ENCODE assay signal across 9 cellular contexts in the genomic region with DNA sequence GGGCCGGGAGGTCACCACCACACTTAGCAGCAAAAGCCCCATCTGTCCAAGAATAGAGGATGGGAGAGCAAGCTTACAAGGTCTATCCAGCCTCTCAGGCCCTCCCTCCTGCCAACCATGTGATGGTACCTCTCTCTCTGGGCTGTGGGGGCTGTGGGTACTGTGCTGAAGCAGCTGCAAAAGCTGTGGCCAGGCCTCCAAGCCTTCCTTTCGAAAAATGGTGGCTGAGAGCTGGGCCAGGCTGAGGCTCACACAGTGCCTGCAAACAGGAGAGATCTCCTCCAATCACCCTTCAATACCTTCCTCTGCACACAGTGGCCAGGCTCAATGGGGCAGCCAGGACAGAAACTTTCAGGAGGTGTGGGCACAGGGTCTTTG. TPM values are rescaled to one million over a fixed set of nuclear protein-coding genes. Genes with fewer than 3 reads are reported as not detected.
DNase-seq lines count a peak whose midpoint lies in the region; ATAC-seq and TF ChIP-seq lines count a peak whose summit lies in the region.
"Had no signal": no experiment of that assay in that cellular context is flagged by ENCODE, and none has a peak within 500 bp of the region (broad histone marks: within the 10 kb centered on the region; RNA-seq: fewer than 3 reads in every experiment).

No MANE protein-coding gene starts in this region.

- no peak for TF ChIP-seq POLR2A in testis (IDR thresholded peaks at IDR 0.05)

- no peak overlapping the region for H2AFZ ChIP-seq in Karpas-422 (ENCODE audit: low read length)

- no peaks in the 10 kb centered on the region for H3K9me3 Mint-ChIP-seq in natural killer cell treated with Interleukin-12 subunit alpha and Interleukin-12 subunit beta and Interleukin-15 and Interleukin-18, amount 100 ng/mL, for 72 hours

- H3K27ac ChIP-seq in BLaER1 treated with 17β-estradiol and CSF1 and Interleukin-3, amounts not matched to agents 10 nM and 100 nM, result peak overlapping the region in 8 of 11 experiments; percentile 14 to 93 (median 84); a peak in 11 of 22 replicates
- H3K27ac ChIP-seq in Karpas-422 (ENCODE audit: low read length) (peak overlapping the region; percentile 44; the same call in 1 of the 2 replicates), testis (peak overlapping the region in 1 of 2 donors; percentile 44)

- peaks cover 31 to 49% (median 38%) of the 10 kb centered on the region in 10 experiments for H3K4me1 ChIP-seq in BLaER1 treated with 17β-estradiol and CSF1 and Interleukin-3, amounts not matched to agents 10 nM and 100 nM
- H3K4me1 ChIP-seq in Karpas-422 (ENCODE audit: low read length) (peaks cover 26% of the 10 kb centered on the region), testis (peaks cover 9% of the 10 kb centered on the region)

- H3K4me3 ChIP-seq in BLaER1 treated with 17β-estradiol and CSF1 and Interleukin-3, amounts not matched to agents 10 nM and 100 nM, result peak overlapping the region; percentile 64 to 92 (median 79); a peak in 19 of 20 replicates
- H3K4me3 ChIP-seq in Karpas-422 (ENCODE audit: low read length) (peak overlapping the region; percentile 72), choroid plexus epithelial cell (ENCODE audit: low read depth, low read length) (peak overlapping the region; percentile 81), testis (no peak overlapping the region)

- peaks cover 26 to 28% of the 10 kb centered on the region in 2 donors for H3K4me1 Mint-ChIP-seq in natural killer cell treated with Interleukin-12 subunit alpha and Interleukin-12 subunit beta and Interleukin-15 and Interleukin-18, amount 100 ng/mL, for 72 hours (ENCODE audit: low read depth in 2 of 2)

- H4K20me1 ChIP-seq in BLaER1 treated with 17β-estradiol and CSF1 and Interleukin-3, amounts not matched to agents 10 nM and 100 nM, result peaks cover 0 to 62% (median 16%) of the 10 kb centered on the region in 11 experiments; a peak in 14 of 22 replicates
- no peaks in the 10 kb centered on the region for H4K20me1 ChIP-seq in Karpas-422 (ENCODE audit: insufficient read depth, low read depth, low read length)

- peaks cover 53 to 79% (median 73%) of the 10 kb centered on the region in 11 experiments for H3K36me3 ChIP-seq in BLaER1 treated with 17β-estradiol and CSF1 and Interleukin-3, amounts not matched to agents 10 nM and 100 nM
- H3K36me3 ChIP-seq in Karpas-422 (ENCODE audit: insufficient read depth, low read length) (peaks cover 32% of the 10 kb centered on the region), testis (ENCODE audit: low read depth, missing control alignments) (no peaks in the 10 kb centered on the region)

- peak overlapping the region; percentile 75 to 95 (median 83); a peak in 21 of 22 replicates for H3K9ac ChIP-seq in BLaER1 treated with 17β-estradiol and CSF1 and Interleukin-3, amounts not matched to agents 10 nM and 100 nM
- peak overlapping the region; percentile 82 for H3K9ac ChIP-seq in Karpas-422 (ENCODE audit: low read length)

- H3K27me3 Mint-ChIP-seq in natural killer cell treated with Interleukin-12 subunit alpha and Interleukin-12 subunit beta and Interleukin-15 and Interleukin-18, amount 100 ng/mL, for 72 hours, result no peaks in the 10 kb centered on the region

- H3K9me2 ChIP-seq in Karpas-422 (replicated peaks; ENCODE audit: insufficient read depth, low read length), result no peaks in the 10 kb centered on the region

- intact Hi-C loops in testis (cut with DNase I; ENCODE audit: low total_unique reads), result no loop called here

- H3K27ac Mint-ChIP-seq in natural killer cell treated with Interleukin-12 subunit alpha and Interleukin-12 subunit beta and Interleukin-15 and Interleukin-18, amount 100 ng/mL, for 72 hours, result peak overlapping the region; percentile 76 to 85

- TF ChIP-seq CTCF in choroid plexus epithelial cell (conservative IDR thresholded peaks at IDR 0.05; ENCODE audit: low read depth, low read length) (no peak), testis (IDR thresholded peaks at IDR 0.05) (no peak)

- no peaks in the 10 kb centered on the region for H3K27me3 ChIP-seq in BLaER1 treated with 17β-estradiol and CSF1 and Interleukin-3, amounts not matched to agents 10 nM and 100 nM
- no peaks in the 10 kb centered on the region for H3K27me3 ChIP-seq in Karpas-422 (ENCODE audit: low read length)
- H3K27me3 ChIP-seq in testis, result no peaks in the 10 kb centered on the region

- peaks cover 41% of the 10 kb centered on the region for H3K79me2 ChIP-seq in Karpas-422 (ENCODE audit: low read length)

- DNase-seq in Karpas-422, result no peak
- DNase-seq in choroid plexus epithelial cell (ENCODE audit: low read depth), result no peak
- no peak for DNase-seq in natural killer cell treated with Interleukin-12 subunit alpha and Interleukin-12 subunit beta and Interleukin-15 and Interleukin-18, amount 100 ng/mL, for 72 hours (ENCODE audit: low spot score)
- DNase-seq in epidermal melanocyte (ENCODE audit: insufficient read length, low spot score), result no peak
- DNase-seq in testis, result no peak

- H3K4me3 Mint-ChIP-seq in natural killer cell treated with Interleukin-12 subunit alpha and Interleukin-12 subunit beta and Interleukin-15 and Interleukin-18, amount 100 ng/mL, for 72 hours, result peak overlapping the region; percentile 91

- no peaks in the 10 kb centered on the region for H3K9me3 ChIP-seq in BLaER1 treated with 17β-estradiol and CSF1 and Interleukin-3, amounts not matched to agents 10 nM and 100 nM (replicated peaks in 1 of 11)
- H3K9me3 ChIP-seq in Karpas-422 (ENCODE audit: low read length), result no peaks in the 10 kb centered on the region
- H3K9me3 ChIP-seq in testis, result no peaks in the 10 kb centered on the region

- ATAC-seq in natural killer cell treated with Interleukin-12 subunit alpha and Interleukin-12 subunit beta and Interleukin-15 and Interleukin-18, amount 100 ng/mL, for 72 hours, result no peak
- ATAC-seq in GM18868 (IDR thresholded peaks at IDR 0.05; ENCODE audit: unreplicated experiment) (no peak), GM19463 (IDR thresholded peaks at IDR 0.05; ENCODE audit: unreplicated experiment) (no peak)

- WGBS in testis, 2 donors, result 87 to 92% methylated on average over 2 of the region's 2 CpGs

- H3K36me3 Mint-ChIP-seq in natural killer cell treated with Interleukin-12 subunit alpha and Interleukin-12 subunit beta and Interleukin-15 and Interleukin-18, amount 100 ng/mL, for 72 hours, result peaks cover 8% of the 10 kb centered on the region

- H3K4me2 ChIP-seq in BLaER1 treated with 17β-estradiol and CSF1 and Interleukin-3, amounts not matched to agents 10 nM and 100 nM, result peak overlapping the region; percentile 90 to 97 (median 94)
- peak overlapping the region; percentile 96 for H3K4me2 ChIP-seq in Karpas-422 (ENCODE audit: low read depth, low read length, poor library complexity, severe bottlenecking)

RNA-seq across cellular contexts. Expression of a gene that starts 1.1 kb away (rescaled TPM):
- 48.9 and 118 TPM in 2 replicates for total RNA-seq in Karpas-422 (2014; rRNA removed; shearing (Covaris generic); ENCODE audit: low replicate concordance)
- total RNA-seq in natural killer cell treated with Interleukin-12 subunit alpha and Interleukin-12 subunit beta and Interleukin-15 and Interleukin-18, amount 100 ng/mL, for 72 hours, result 100 to 1,000 TPM in 1 of 2 donors, 10 to 100 TPM in 1; 52.8 to 145 TPM
- total RNA-seq in testis, result 100 to 1,000 TPM in 1 of 2 donors, 10 to 100 TPM in 1; 85.9 to 140 TPM
- 156 TPM for polyA plus RNA-seq in testis (ENCODE audit: insufficient read depth, low read depth, low replicate concordance)

RNA-seq across cellular contexts. Expression of a gene that starts 7.7 kb away (rescaled TPM):
- 31.3 and 49.0 TPM in 2 replicates for total RNA-seq in Karpas-422 (2014; rRNA removed; shearing (Covaris generic); ENCODE audit: low replicate concordance)
- total RNA-seq in natural killer cell treated with Interleukin-12 subunit alpha and Interleukin-12 subunit beta and Interleukin-15 and Interleukin-18, amount 100 ng/mL, for 72 hours, result 10 to 100 TPM; 27.6 to 30.2 TPM
- 10 to 100 TPM; 45.0 to 50.0 TPM for total RNA-seq in testis
- polyA plus RNA-seq in testis (ENCODE audit: insufficient read depth, low read depth, low replicate concordance), result 53.2 TPM

RNA-seq across cellular contexts. Expression of a gene that starts 15.6 kb away (rescaled TPM):
- 22.1 and 34.6 TPM in 2 replicates for total RNA-seq in Karpas-422 (2014; rRNA removed; shearing (Covaris generic); ENCODE audit: low replicate concordance)
- 10 to 100 TPM; 52.1 to 85.9 TPM for total RNA-seq in natural killer cell treated with Interleukin-12 subunit alpha and Interleukin-12 subunit beta and Interleukin-15 and Interleukin-18, amount 100 ng/mL, for 72 hours
- total RNA-seq in testis, result 10 to 100 TPM; 27.7 to 55.9 TPM
- polyA plus RNA-seq in testis (ENCODE audit: insufficient read depth, low read depth, low replicate concordance), result 58.8 TPM

RNA-seq across cellular contexts. Expression of a gene that starts 18.0 kb away (rescaled TPM):
- 4.2 TPM in 1 of 2 replicates, not detected in the other for total RNA-seq in Karpas-422 (2014; rRNA removed; shearing (Covaris generic); ENCODE audit: low replicate concordance)
- total RNA-seq in natural killer cell treated with Interleukin-12 subunit alpha and Interleukin-12 subunit beta and Interleukin-15 and Interleukin-18, amount 100 ng/mL, for 72 hours, result under 1 TPM in 1 of 2 donors, not detected in 1; 0.95 TPM
- 10 to 100 TPM; 19.4 to 27.4 TPM for total RNA-seq in testis
- 78.2 TPM for polyA plus RNA-seq in testis (ENCODE audit: insufficient read depth, low read depth, low replicate concordance)
- total RNA-seq: sciatic nerve had no signal

RNA-seq across cellular contexts. Expression of a gene that starts 25.8 kb away (rescaled TPM):
- 36.8 and 94.6 TPM in 2 replicates for total RNA-seq in Karpas-422 (2014; rRNA removed; shearing (Covaris generic); ENCODE audit: low replicate concordance)
- total RNA-seq in natural killer cell treated with Interleukin-12 subunit alpha and Interleukin-12 subunit beta and Interleukin-15 and Interleukin-18, amount 100 ng/mL, for 72 hours, result 10 to 100 TPM; 66.2 to 95.0 TPM
- total RNA-seq in testis, result 100 to 1,000 TPM in 1 of 2 donors, 10 to 100 TPM in 1; 52.9 to 111 TPM
- 56.3 TPM for polyA plus RNA-seq in testis (ENCODE audit: insufficient read depth, low read depth, low replicate concordance)

Comparison
In these comparisons a context has a peak if more than half of its experiments do, and no peak if none do; other contexts are left out.
1. H3K4me3 ChIP-seq: peak in BLaER1 treated with 17β-estradiol and CSF1 and Interleukin-3, amounts not matched to agents 10 nM and 100 nM (10 of 10), Karpas-422 (single experiment) and choroid plexus epithelial cell (single experiment); none in testis (0 of 2).